ENCODE assay signal across 18 cellular contexts in the genomic region with DNA sequence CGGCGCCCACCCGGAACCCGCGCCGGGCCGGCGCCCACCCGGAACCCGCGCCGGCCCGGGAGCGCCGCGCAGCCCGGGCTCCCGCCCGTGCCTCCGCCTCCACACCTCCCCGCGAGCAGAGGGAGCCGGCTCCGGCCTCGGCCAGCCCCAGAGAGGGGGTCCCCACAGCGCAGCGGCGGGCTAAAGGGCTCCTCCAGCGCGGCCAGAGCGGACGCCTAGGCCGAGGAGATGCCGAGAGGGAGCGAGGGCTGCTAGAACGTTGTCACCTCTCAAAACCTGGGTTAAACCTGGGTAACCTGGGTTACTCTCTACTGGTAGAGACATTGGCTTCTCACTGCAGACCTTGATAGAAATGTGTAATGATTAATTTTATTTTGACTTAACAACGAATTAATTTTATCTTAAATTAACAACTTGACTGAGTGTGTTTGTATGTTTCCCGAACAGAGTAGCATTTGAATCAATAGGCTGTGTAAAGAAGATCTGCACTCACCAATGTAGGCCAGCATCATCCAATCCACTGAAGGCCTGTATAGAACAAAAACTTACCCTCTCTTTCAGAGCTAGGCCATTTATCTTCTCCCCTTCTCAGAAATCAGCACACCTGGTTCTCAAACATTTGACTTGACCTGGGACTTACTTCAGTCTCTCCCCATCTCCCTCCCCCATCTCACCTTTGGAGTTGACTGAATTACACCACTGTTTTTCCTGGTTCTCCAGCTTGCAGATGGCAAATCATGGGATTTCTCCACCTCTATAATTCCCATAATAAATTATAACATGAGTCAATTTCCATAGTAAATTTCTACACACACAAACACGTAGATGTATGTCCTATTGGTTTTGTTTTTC.
DNase-seq lines count a peak whose midpoint lies in the region; TF ChIP-seq lines count a peak whose summit lies in the region.
"Had no signal": no experiment of that assay in that cellular context is flagged by ENCODE, and none has a peak within 500 bp of the region (broad histone marks: within the 10 kb centered on the region; RNA-seq: fewer than 3 reads in every experiment).

No MANE protein-coding gene starts in this region.

- DNase-seq in ELF-1 (ENCODE audit: low read depth, low spot score) (peak; percentile 3), adipocyte (ENCODE audit: low read depth) (peak; percentile 12), neural progenitor cell (ENCODE audit: low spot score) (peak; percentile 43), anterior cingulate cortex (lab: John Stamatoyannopoulos, UW) (no peak), NCI-H526 treated with DMSO at 0.1 percent for 48 hours (lab: John Stamatoyannopoulos, UW) (no peak), esophagus muscularis mucosa (ENCODE audit: extremely low spot score) (no peak)
- DNase-seq in activated CD4-positive, alpha-beta T cell treated with anti-CD3 and anti-CD28 coated beads for 48 hours, result no peak
- DNase-seq: ACHN; activated effector memory CD4-positive, alpha-beta T cell treated with anti-CD3 and anti-CD28 coated beads, Interleukin-2, amount 50 U/mL, for 16 hours; CD8-positive, alpha-beta T cell; effector CD4-positive, alpha-beta T cell; GDM1; NCI-H1417 treated with DMSO at 0.1 percent for 48 hours; NCI-H446 treated with DMSO at 0.1 percent for 48 hours; psoas muscle had no signal

- H3K4me1 ChIP-seq in adipocyte (ENCODE audit: control insufficient read depth, insufficient read depth, low read length), result peaks cover 17% of the 10 kb centered on the region
- H3K4me1 ChIP-seq in iPS-15b (ENCODE audit: control insufficient read depth, insufficient read depth, low read length), result no peaks in the 10 kb centered on the region
- no peaks in the 10 kb centered on the region for H3K4me1 ChIP-seq in neural progenitor cell
- H3K4me1 ChIP-seq in esophagus muscularis mucosa, result no peaks in the 10 kb centered on the region
- H3K4me1 ChIP-seq: psoas muscle had no signal

- H3K4me2 ChIP-seq in neural progenitor cell, result no peak overlapping the region

- peaks cover 4% of the 10 kb centered on the region for H3K4me1 Mint-ChIP-seq in neural progenitor cell

- no peak overlapping the region for H2AFZ ChIP-seq in neural progenitor cell (replicated peaks)

- no peaks in the 10 kb centered on the region for H4K20me1 ChIP-seq in neural progenitor cell (ENCODE audit: low read depth)

- no peaks in the 10 kb centered on the region for H3K79me2 ChIP-seq in neural progenitor cell (ENCODE audit: low read depth)

- no peak overlapping the region for H3K9ac ChIP-seq in adipocyte (ENCODE audit: low read length)
- H3K9ac ChIP-seq in iPS-15b (ENCODE audit: low read depth, low read length), result no peak overlapping the region
- no peak overlapping the region for H3K9ac ChIP-seq in neural progenitor cell

- H3K36me3 ChIP-seq in adipocyte (ENCODE audit: control insufficient read depth, insufficient read depth, low read length, severe bottlenecking), result no peaks in the 10 kb centered on the region
- H3K36me3 ChIP-seq in iPS-15b (ENCODE audit: control insufficient read depth, insufficient read depth, low read length), result no peaks in the 10 kb centered on the region
- no peaks in the 10 kb centered on the region for H3K36me3 ChIP-seq in neural progenitor cell
- no peaks in the 10 kb centered on the region for H3K36me3 ChIP-seq in esophagus muscularis mucosa
- H3K36me3 ChIP-seq: suprapubic skin had no signal

- H3K4me3 Mint-ChIP-seq in neural progenitor cell, result peak overlapping the region; percentile 80
- H3K4me3 Mint-ChIP-seq: CD8-positive, alpha-beta T cell had no signal

- H3K27ac ChIP-seq in neural progenitor cell (no peak overlapping the region), esophagus muscularis mucosa (replicated peaks in 1 of 4) (no peak overlapping the region)
- H3K27ac ChIP-seq: foreskin keratinocyte, psoas muscle, suprapubic skin had no signal

- no peaks in the 10 kb centered on the region for H3F3A ChIP-seq in neural progenitor cell (ENCODE audit: low read depth)

- H3K27me3 ChIP-seq in adipocyte (replicated peaks; ENCODE audit: control insufficient read depth, insufficient read depth, low read length) (no peaks in the 10 kb centered on the region), iPS-15b (ENCODE audit: control insufficient read depth, insufficient read depth, low read length) (peaks cover 2% of the 10 kb centered on the region), neural progenitor cell (peaks cover 5% of the 10 kb centered on the region), esophagus muscularis mucosa (peaks cover 0 to 4% (median 0%) of the 10 kb centered on the region in 4 donors)
- H3K27me3 ChIP-seq: foreskin keratinocyte, suprapubic skin had no signal

- 60% methylated on average over 5 of the region's 39 CpGs for WGBS in esophagus muscularis mucosa

- H3K9me3 ChIP-seq in adipocyte (ENCODE audit: control insufficient read depth, low read length) (no peaks in the 10 kb centered on the region), iPS-15b (ENCODE audit: control insufficient read depth, insufficient read depth, low read length) (no peaks in the 10 kb centered on the region), neural progenitor cell (ENCODE audit: low read depth) (no peaks in the 10 kb centered on the region), esophagus muscularis mucosa (no peaks in the 10 kb centered on the region)
- H3K9me3 ChIP-seq: psoas muscle, suprapubic skin had no signal

- peaks cover 3% of the 10 kb centered on the region for H3K9me3 Mint-ChIP-seq in neural progenitor cell

- H3K36me3 Mint-ChIP-seq in neural progenitor cell, result no peaks in the 10 kb centered on the region
- H3K36me3 Mint-ChIP-seq: CD8-positive, alpha-beta T cell had no signal

- H3K4me3 ChIP-seq in adipocyte (ENCODE audit: low read length) (peak overlapping the region; percentile 54), iPS-15b (ENCODE audit: low read depth, low read length) (peak overlapping the region; percentile 22), neural progenitor cell (peak overlapping the region; percentile 17), esophagus muscularis mucosa (peak overlapping the region in 1 of 4 donors; percentile 36)
- H3K4me3 ChIP-seq: psoas muscle, suprapubic skin had no signal

- TF ChIP-seq CTCF in neural progenitor cell (IDR thresholded peaks at IDR 0.05), result no peak
- no peak for TF ChIP-seq CTCF in esophagus muscularis mucosa (IDR thresholded peaks at IDR 0.05)

- no peak for TF ChIP-seq EP300 in esophagus muscularis mucosa (IDR thresholded peaks at IDR 0.05)

- H3K27me3 Mint-ChIP-seq in neural progenitor cell (ENCODE audit: insufficient read depth, low read depth), result peaks cover 2% of the 10 kb centered on the region

- no peak overlapping the region for H3K27ac Mint-ChIP-seq in neural progenitor cell
- H3K27ac Mint-ChIP-seq: CD8-positive, alpha-beta T cell had no signal

- intact Hi-C loops in esophagus muscularis mucosa (cut with DNase I), result no loop called here

- no peak for TF ChIP-seq POLR2A in esophagus muscularis mucosa (IDR thresholded peaks at IDR 0.05; ENCODE audit: low read depth)

Comparison
In these comparisons a context has a peak if more than half of its experiments do, and no peak if none do; other contexts are left out.
1. DNase-seq: peak in ELF-1 (single experiment), adipocyte (single experiment) and neural progenitor cell (single experiment); none in anterior cingulate cortex (0 of 58), NCI-H526 treated with DMSO at 0.1 percent for 48 hours (single experiment), esophagus muscularis mucosa (single experiment) and activated CD4-positive, alpha-beta T cell treated with anti-CD3 and anti-CD28 coated beads for 48 hours (single experiment).